In the genomic region with DNA sequence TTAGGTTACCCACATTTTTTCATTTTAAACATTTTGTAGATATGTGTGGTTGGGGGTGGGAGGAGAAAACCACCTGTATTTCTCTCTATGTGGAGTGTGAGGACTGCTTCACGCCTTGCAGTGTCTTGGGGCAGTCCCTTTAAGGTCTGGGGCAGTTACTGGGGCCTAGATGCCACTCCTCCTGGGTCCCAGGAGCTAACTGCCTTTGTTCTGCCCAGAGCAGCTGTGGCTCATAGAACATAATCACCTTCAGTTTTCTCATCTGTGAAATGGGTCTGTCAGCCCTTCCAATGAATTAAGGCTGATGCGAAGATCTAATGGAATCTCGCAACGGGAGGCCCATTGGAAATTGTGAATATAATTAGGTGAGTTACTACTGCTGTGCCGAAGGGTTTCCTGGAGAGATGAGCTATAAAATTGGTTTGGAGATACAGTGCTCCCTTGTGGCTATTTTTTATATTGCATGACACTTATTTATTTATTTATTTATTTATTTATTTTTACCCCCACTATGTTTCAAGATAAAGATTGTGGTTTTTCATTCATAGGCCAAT, we compare ENCODE assay signal across 8 cellular contexts. TPM values are rescaled to one million over a fixed set of nuclear protein-coding genes. Genes with fewer than 3 reads are reported as not detected.
DNase-seq lines count a peak whose midpoint lies in the region; ATAC-seq and TF ChIP-seq lines count a peak whose summit lies in the region.

No MANE protein-coding gene starts in this region.

- H3K27me3 ChIP-seq in lower lobe of right lung (ENCODE audit: low read depth): peaks cover 26% of the 10 kb centered on the region

- intact Hi-C loops in lower lobe of right lung (cut with DNase I): no loop called here
- intact Hi-C loops in posterior vena cava (cut with DNase I): no loop called here

- no peaks in the 10 kb centered on the region for H3K4me1 ChIP-seq in lower lobe of right lung

- no peak overlapping the region for H3K4me3 ChIP-seq in lower lobe of right lung

- H3K36me3 ChIP-seq in lower lobe of right lung: no peaks in the 10 kb centered on the region

- TF ChIP-seq CTCF in lower lobe of right lung (IDR thresholded peaks at IDR 0.05): peak; percentile 51

- in situ Hi-C loops in T47D (cut with HindIII; ENCODE audit: low pct_unique_long_range_greater_than_20kb, low sequenced_read_pairs): no loop called here

- DNase-seq in NK-92 treated with Interleukin-12 subunit alpha and Interleukin-12 subunit beta, amount 100 ng/mL, for 24 hours (lab: John Stamatoyannopoulos, UW): peak; percentile 16
- DNase-seq in NK-92 (lab: John Stamatoyannopoulos, UW; ENCODE audit: unreplicated experiment) (no peak), NCI-H146 (lab: John Stamatoyannopoulos, UW) (peak; percentile 17), T47D (ENCODE audit: low read depth in 1 of 2, low spot score in 1 of 2) (peak; percentile 20 to 52), lower lobe of right lung (no peak), HPDE6-E6E7 (ENCODE audit: extremely low spot score) (no peak), posterior vena cava (ENCODE audit: low spot score) (no peak)

- H3K9me3 ChIP-seq in lower lobe of right lung: no peaks in the 10 kb centered on the region

- ATAC-seq in lower lobe of right lung (no peak), HG02970 (IDR thresholded peaks at IDR 0.05; ENCODE audit: low FRiP score, unreplicated experiment) (no peak)

- H3K27ac ChIP-seq in lower lobe of right lung: no peak overlapping the region

RNA-seq across cellular contexts. Expression of a gene that starts 22.9 kb away (rescaled TPM):
- total RNA-seq in lower lobe of right lung (not detected), posterior vena cava (not detected)

RNA-seq across cellular contexts. Expression of a gene that starts 53.4 kb away (rescaled TPM):
- total RNA-seq in lower lobe of right lung: not detected
- total RNA-seq in posterior vena cava: not detected

RNA-seq across cellular contexts. Expression of a gene that starts 57.3 kb away (rescaled TPM):
- 3.4 TPM for total RNA-seq in lower lobe of right lung
- total RNA-seq in posterior vena cava: under 1 TPM in 1 of 2 donors, not detected in 1; 0.05 TPM

Comparison
In these comparisons a context has a peak if more than half of its experiments do, and no peak if none do; other contexts are left out.
1. DNase-seq: peak in NK-92 treated with Interleukin-12 subunit alpha and Interleukin-12 subunit beta, amount 100 ng/mL, for 24 hours (single experiment), NCI-H146 (single experiment) and T47D (2 of 2); none in NK-92 (single experiment), lower lobe of right lung (single experiment), HPDE6-E6E7 (single experiment) and posterior vena cava (single experiment).